8 cellular contexts compared by ENCODE assay signal in genomic region chr6:138970856-138971425, GRCh38. TPM values are rescaled to one million over a fixed set of nuclear protein-coding genes. Genes with fewer than 3 reads are reported as not detected.
DNase-seq lines count a peak whose midpoint lies in the region; ATAC-seq and TF ChIP-seq lines count a peak whose summit lies in the region.

No MANE protein-coding gene starts in this region.

- H3K36me3 ChIP-seq in brain microvascular endothelial cell (replicated peaks) (no peaks in the 10 kb centered on the region), mucosa of descending colon (ENCODE audit: low read depth) (no peaks in the 10 kb centered on the region), Caco-2 (ENCODE audit: control insufficient read depth, insufficient read depth, low read length) (no peaks in the 10 kb centered on the region)
- no peaks in the 10 kb centered on the region for H3K36me3 ChIP-seq in effector memory CD4-positive, alpha-beta T cell (ENCODE audit: control insufficient read depth, insufficient read depth, low read length)

- peak overlapping the region; percentile 86 to 94 (median 91) for H3K27ac Mint-ChIP-seq in CD14-positive monocyte
- no peak overlapping the region for H3K27ac Mint-ChIP-seq in Caco-2 (ENCODE audit: unreplicated experiment)

- no TSS peak for BruUV-seq in Caco-2 (replicated peaks; lab: Mats Ljungman, UMichigan)

- H3K27me3 ChIP-seq in brain microvascular endothelial cell (replicated peaks) (no peaks in the 10 kb centered on the region), Caco-2 (replicated peaks; ENCODE audit: control insufficient read depth, insufficient read depth, low read length) (no peaks in the 10 kb centered on the region)
- no peaks in the 10 kb centered on the region for H3K27me3 ChIP-seq in effector memory CD4-positive, alpha-beta T cell (replicated peaks; ENCODE audit: control insufficient read depth, insufficient read depth, low read length, poor library complexity, severe bottlenecking)

- H3K4me1 ChIP-seq in mucosa of descending colon (ENCODE audit: low read depth) = peaks cover 6% of the 10 kb centered on the region
- H3K4me1 ChIP-seq in Caco-2 = peaks cover 3% of the 10 kb centered on the region; the same call in 1 of the 2 replicates
- peaks cover 3% of the 10 kb centered on the region for H3K4me1 ChIP-seq in effector memory CD4-positive, alpha-beta T cell (ENCODE audit: control insufficient read depth, insufficient read depth, low read length, poor library complexity, severe bottlenecking)

- no peaks in the 10 kb centered on the region for H3K9me3 Mint-ChIP-seq in CD14-positive monocyte
- H3K9me3 Mint-ChIP-seq in Caco-2 (ENCODE audit: unreplicated experiment) = no peaks in the 10 kb centered on the region

- in situ Hi-C loops in brain microvascular endothelial cell (cut with HindIII; ENCODE audit: low pct_ligation_motif_present, low sequenced_read_pairs) = no loop called here

- POLR2A ChIA-PET in Caco-2 (lab: Charles Lee) = no interaction called here

- H3K9me3 ChIP-seq in mucosa of descending colon = no peaks in the 10 kb centered on the region
- no peaks in the 10 kb centered on the region for H3K9me3 ChIP-seq in Caco-2
- no peaks in the 10 kb centered on the region for H3K9me3 ChIP-seq in effector memory CD4-positive, alpha-beta T cell (ENCODE audit: control insufficient read depth, low read length)

- CTCF ChIA-PET in Caco-2 (lab: Charles Lee) = no interaction called here

- H3K27me3 Mint-ChIP-seq in CD14-positive monocyte (ENCODE audit: low read depth in 3 of 3) (no peaks in the 10 kb centered on the region), Caco-2 (ENCODE audit: insufficient read depth, unreplicated experiment) (no peaks in the 10 kb centered on the region)

- ATAC-seq in HG03064 (IDR thresholded peaks at IDR 0.05; ENCODE audit: low read depth, unreplicated experiment) = peak; percentile 64
- ATAC-seq in mucosa of descending colon = peak; percentile 65
- no peak for ATAC-seq in GM21576 (IDR thresholded peaks at IDR 0.05; ENCODE audit: unreplicated experiment)
- ATAC-seq in GM19467 (IDR thresholded peaks at IDR 0.05; ENCODE audit: unreplicated experiment) = no peak

- H3K4me3 ChIP-seq in brain microvascular endothelial cell (ENCODE audit: low read depth, low read length) (no peak overlapping the region), mucosa of descending colon (no peak overlapping the region), Caco-2 (ENCODE audit: low read depth, low read length) (no peak overlapping the region)
- H3K4me3 ChIP-seq in effector memory CD4-positive, alpha-beta T cell (ENCODE audit: insufficient read depth, low read depth, low read length, poor library complexity, severe bottlenecking) = no peak overlapping the region

- H3K4me3 Mint-ChIP-seq in CD14-positive monocyte (peak overlapping the region in 1 of 2 donors; percentile 33), Caco-2 (ENCODE audit: unreplicated experiment) (no peak overlapping the region)

- no peak for TF ChIP-seq CTCF in CD14-positive monocyte (IDR thresholded peaks at IDR 0.05)
- TF ChIP-seq CTCF in brain microvascular endothelial cell (IDR thresholded peaks at IDR 0.05; ENCODE audit: low read depth, low read length, missing control alignments) = no peak
- TF ChIP-seq CTCF in mucosa of descending colon (IDR thresholded peaks at IDR 0.05) = no peak
- no peak for TF ChIP-seq CTCF in Caco-2 (IDR thresholded peaks at IDR 0.05; ENCODE audit: insufficient read depth in 1 of 2, low read depth in 1 of 2, low read length in 1 of 2, severe bottlenecking in 1 of 2, unreplicated experiment in 1 of 2)

- DNase-seq in CD14-positive monocyte (ENCODE audit: low spot score) = peak; percentile 49
- DNase-seq in brain microvascular endothelial cell = peak; percentile 95
- DNase-seq in mucosa of descending colon = no peak
- DNase-seq in Caco-2 = no peak
- no peak for DNase-seq in effector memory CD4-positive, alpha-beta T cell

- H3K4me1 Mint-ChIP-seq in CD14-positive monocyte (peaks cover 54% of the 10 kb centered on the region), Caco-2 (ENCODE audit: low read depth, unreplicated experiment) (peaks cover 12% of the 10 kb centered on the region)

- intact Hi-C loops in CD14-positive monocyte (cut with micrococcal nuclease) (no loop called here), mucosa of descending colon (cut with DNase I, micrococcal nuclease) (no loop called here), Caco-2 (cut with micrococcal nuclease; ENCODE audit: unreplicated experiment) (no loop called here)

- H3K27ac ChIP-seq in brain microvascular endothelial cell = peak overlapping the region; percentile 91
- H3K27ac ChIP-seq in effector memory CD4-positive, alpha-beta T cell (ENCODE audit: insufficient read depth, low read length, poor library complexity, severe bottlenecking) = no peak overlapping the region

- H3K36me3 Mint-ChIP-seq in CD14-positive monocyte (no peaks in the 10 kb centered on the region), Caco-2 (ENCODE audit: insufficient read depth, unreplicated experiment) (peaks cover 5% of the 10 kb centered on the region)

RNA-seq across cellular contexts. Expression of gene REPS1, which starts 17.1 kb away (rescaled TPM):
- polyA plus RNA-seq in CD14-positive monocyte = 10 to 100 TPM; 11.9 to 14.0 TPM
- total RNA-seq in mucosa of descending colon = 10 to 100 TPM; 31.4 to 42.4 (median 33.6) TPM
- total RNA-seq in Caco-2 (2022) = 74.1 and 79.9 TPM in 2 replicates

RNA-seq across cellular contexts. Expression of gene ABRACL, which starts 57.6 kb away (rescaled TPM):
- polyA plus RNA-seq in CD14-positive monocyte = 100 to 1,000 TPM; 142 to 174 TPM
- total RNA-seq in mucosa of descending colon (10 to 100 TPM; 36.2 to 98.5 (median 92.3) TPM), Caco-2 (2022) (90.3 and 90.8 TPM in 2 replicates)

Comparison
In these comparisons a context has a peak if more than half of its experiments do, and no peak if none do; other contexts are left out.
1. DNase-seq: peak in CD14-positive monocyte (single experiment) and brain microvascular endothelial cell (single experiment); none in mucosa of descending colon (0 of 3), Caco-2 (0 of 2) and effector memory CD4-positive, alpha-beta T cell (0 of 3).
2. ATAC-seq: peak in HG03064 (single experiment) and mucosa of descending colon (single experiment); none in GM21576 (single experiment) and GM19467 (single experiment).